8 cellular contexts compared by ENCODE assay signal in genomic region chr14:99320105-99320572, GRCh38. TPM values are rescaled to one million over a fixed set of nuclear protein-coding genes. Genes with fewer than 3 reads are reported as not detected.
A peak's percentile ranks its signal among the peaks of the same experiment; 100 is the strongest.
DNase-seq lines count a peak whose midpoint lies in the region; ATAC-seq lines count a peak whose summit lies in the region.

No MANE protein-coding gene starts in this region.

- no peaks in the 10 kb centered on the region for H3K36me3 ChIP-seq in SJSA1

- no peak overlapping the region for H3K4me3 ChIP-seq in SJSA1

- peak; percentile 67 for ATAC-seq in GM21515 (IDR thresholded peaks at IDR 0.05; ENCODE audit: unreplicated experiment)
- ATAC-seq in HG02588 (IDR thresholded peaks at IDR 0.05; ENCODE audit: unreplicated experiment) = no peak

- H3K27me3 ChIP-seq in SJSA1 (replicated peaks) = no peaks in the 10 kb centered on the region

- H3K4me1 ChIP-seq in SJSA1 (replicated peaks) = no peaks in the 10 kb centered on the region

- H3K9me3 ChIP-seq in SJSA1 (replicated peaks) = no peaks in the 10 kb centered on the region

- H3K27ac ChIP-seq in SJSA1 = no peak overlapping the region

- DNase-seq in DMS 273 treated with DMSO at 0.1 percent for 48 hours (lab: John Stamatoyannopoulos, UW) = peak; percentile 17
- DNase-seq in Kasumi-1 (lab: John Stamatoyannopoulos, UW) = peak; percentile 69 to 81
- peak; percentile 25 to 58 for DNase-seq in SJSA1 (ENCODE audit: low read depth in 1 of 2, low spot score in 2 of 2)
- peak; percentile 76 for DNase-seq in activated naive CD4-positive, alpha-beta T cell treated with Interleukin-2 at 50 U/mL for 16 hours
- DNase-seq in hepatic stellate cell (ENCODE audit: low spot score) = peak; percentile 65
- DNase-seq in stimulated activated CD4-positive, alpha-beta T cell treated with anti-CD3 and anti-CD28 coated beads, Interleukin-2, amount 100 ng/mL, for 4 hours (ENCODE audit: low read depth) = peak; percentile 46

RNA-seq across cellular contexts. Expression of gene BCL11B, which starts 48.1 kb away (rescaled TPM):
- total RNA-seq in SJSA1 (2014; rRNA removed; shearing (Covaris generic)) = 2.1 and 2.6 TPM in 2 replicates

Comparison
In these comparisons a context has a peak if more than half of its experiments do, and no peak if none do; other contexts are left out.
1. DNase-seq: peak in every context shown above with its lines; median percentile 76 in activated naive CD4-positive, alpha-beta T cell treated with Interleukin-2 at 50 U/mL for 16 hours; 75 in Kasumi-1; 65 in hepatic stellate cell; 46 in stimulated activated CD4-positive, alpha-beta T cell treated with anti-CD3 and anti-CD28 coated beads, Interleukin-2, amount 100 ng/mL, for 4 hours; 42 in SJSA1; 17 in DMS 273 treated with DMSO at 0.1 percent for 48 hours.